1 cellular context compared by ENCODE assay signal in genomic region chr18:57141208-57142129, GRCh38.
A peak's percentile ranks its signal among the peaks of the same experiment; 100 is the strongest.
TF ChIP-seq lines count a peak whose summit lies in the region.

No MANE protein-coding gene starts in this region.

TF ChIP-seq in K562, 482 proteins besides CTCF, POLR2A, EP300 and RAD21 (continued from another document and continues in another):
- TF ChIP-seq, protein P1, sequence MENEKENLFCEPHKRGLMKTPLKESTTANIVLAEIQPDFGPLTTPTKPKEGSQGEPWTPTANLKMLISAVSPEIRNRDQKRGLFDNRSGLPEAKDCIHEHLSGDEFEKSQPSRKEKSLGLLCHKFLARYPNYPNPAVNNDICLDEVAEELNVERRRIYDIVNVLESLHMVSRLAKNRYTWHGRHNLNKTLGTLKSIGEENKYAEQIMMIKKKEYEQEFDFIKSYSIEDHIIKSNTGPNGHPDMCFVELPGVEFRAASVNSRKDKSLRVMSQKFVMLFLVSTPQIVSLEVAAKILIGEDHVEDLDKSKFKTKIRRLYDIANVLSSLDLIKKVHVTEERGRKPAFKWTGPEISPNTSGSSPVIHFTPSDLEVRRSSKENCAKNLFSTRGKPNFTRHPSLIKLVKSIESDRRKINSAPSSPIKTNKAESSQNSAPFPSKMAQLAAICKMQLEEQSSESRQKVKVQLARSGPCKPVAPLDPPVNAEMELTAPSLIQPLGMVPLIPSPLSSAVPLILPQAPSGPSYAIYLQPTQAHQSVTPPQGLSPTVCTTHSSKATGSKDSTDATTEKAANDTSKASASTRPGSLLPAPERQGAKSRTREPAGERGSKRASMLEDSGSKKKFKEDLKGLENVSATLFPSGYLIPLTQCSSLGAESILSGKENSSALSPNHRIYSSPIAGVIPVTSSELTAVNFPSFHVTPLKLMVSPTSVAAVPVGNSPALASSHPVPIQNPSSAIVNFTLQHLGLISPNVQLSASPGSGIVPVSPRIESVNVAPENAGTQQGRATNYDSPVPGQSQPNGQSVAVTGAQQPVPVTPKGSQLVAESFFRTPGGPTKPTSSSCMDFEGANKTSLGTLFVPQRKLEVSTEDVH (IDR thresholded peaks at IDR 0.05; ENCODE audit: low read depth, partially characterized antibody): peak; percentile 49
- TF ChIP-seq NFATC3 (IDR thresholded peaks at IDR 0.05) (no peak), CC2D1A (IDR thresholded peaks at IDR 0.05) (no peak), PATZ1 (CRISPR knock-in tag; IDR thresholded peaks at IDR 0.05; ENCODE audit: borderline replicate concordance) (no peak), KDM4B (IDR thresholded peaks at IDR 0.05; ENCODE audit: borderline replicate concordance in 2 of 2, low read depth in 1 of 2) (peak in 1 of 2 experiments; percentile 44; a peak in 1 of 4 replicates), ZFP30 (CRISPR knock-in tag; IDR thresholded peaks at IDR 0.05; ENCODE audit: borderline replicate concordance) (no peak), ZEB2 (IDR thresholded peaks at IDR 0.05) (peak; percentile 98), HMGN3 (IDR thresholded peaks at IDR 0.05; ENCODE audit: borderline replicate concordance, extremely low read depth, insufficient read length, low read depth, low read length) (peak; percentile 42), MEF2D (tag; conservative IDR thresholded peaks at IDR 0.05; ENCODE audit: low read depth) (no peak; the same call in 1 of the 2 replicates), ZBTB12 (CRISPR knock-in tag; IDR thresholded peaks at IDR 0.05) (no peak), SMARCE1 (IDR thresholded peaks at IDR 0.05) (peak; percentile 60; the same call in 1 of the 2 replicates), FOXO4 (CRISPR knock-in tag; IDR thresholded peaks at IDR 0.05) (no peak), YBX1 (IDR thresholded peaks at IDR 0.05) (no peak), ZBTB17 (CRISPR knock-in tag; IDR thresholded peaks at IDR 0.05) (0 out of 2 replicates have a peak, but pooled peaks have one; percentile 28), ERF (CRISPR knock-in tag; IDR thresholded peaks at IDR 0.05) (no peak), HDAC3 (IDR thresholded peaks at IDR 0.05; ENCODE audit: borderline replicate concordance, partially characterized antibody) (peak; percentile 82), ARID1B (IDR thresholded peaks at IDR 0.05) (peak; percentile 79; the same call in 1 of the 2 replicates), CCNT2 (IDR thresholded peaks at IDR 0.05; ENCODE audit: borderline replicate concordance, extremely low read depth, insufficient read length, low read depth, low read length) (no peak), ZNF398 (CRISPR knock-in tag; IDR thresholded peaks at IDR 0.05) (no peak), ZNF24 (IDR thresholded peaks at IDR 0.05) (peak; percentile 46; the same call in 1 of the 2 replicates), MTA1 (IDR thresholded peaks at IDR 0.05; ENCODE audit: borderline replicate concordance) (peak; percentile 18; the same call in 1 of the 2 replicates), SRSF3 (IDR thresholded peaks at IDR 0.05; ENCODE audit: insufficient read depth, low read length) (no peak), CREM (IDR thresholded peaks at IDR 0.05; ENCODE audit: low read depth) (peak; percentile 52), MAZ (CRISPR knock-in tag; conservative IDR thresholded peaks at IDR 0.05 in 1 of 2, IDR thresholded peaks at IDR 0.05 in 1 of 2) (peak; percentile 45 to 59; a peak in 2 of 4 replicates), NR2C2 (CRISPR knock-in tag; IDR thresholded peaks at IDR 0.05) (no peak), NR2C2 (tag; IDR thresholded peaks at IDR 0.05) (peak; percentile 84), ZNF217 (CRISPR knock-in tag; IDR thresholded peaks at IDR 0.05) (no peak), TCFL5 (CRISPR knock-in tag; conservative IDR thresholded peaks at IDR 0.05) (no peak), TAF15 (IDR thresholded peaks at IDR 0.05; ENCODE audit: low read depth, low read length) (no peak), FOXK2 (conservative IDR thresholded peaks at IDR 0.05 in 1 of 2, IDR thresholded peaks at IDR 0.05 in 1 of 2; ENCODE audit: low read depth in 2 of 2) (peak; percentile 57 to 74), RNF2 (IDR thresholded peaks at IDR 0.05) (peak; percentile 88; the same call in 1 of the 2 replicates), NFYB (IDR thresholded peaks at IDR 0.05; ENCODE audit: extremely low read depth, insufficient read length) (no peak), SNIP1 (IDR thresholded peaks at IDR 0.05; ENCODE audit: low read depth) (no peak), GATAD2A (IDR thresholded peaks at IDR 0.05) (no peak), SMARCC2 (IDR thresholded peaks at IDR 0.05; ENCODE audit: low read depth) (no peak)
- TF ChIP-seq, protein P2, sequence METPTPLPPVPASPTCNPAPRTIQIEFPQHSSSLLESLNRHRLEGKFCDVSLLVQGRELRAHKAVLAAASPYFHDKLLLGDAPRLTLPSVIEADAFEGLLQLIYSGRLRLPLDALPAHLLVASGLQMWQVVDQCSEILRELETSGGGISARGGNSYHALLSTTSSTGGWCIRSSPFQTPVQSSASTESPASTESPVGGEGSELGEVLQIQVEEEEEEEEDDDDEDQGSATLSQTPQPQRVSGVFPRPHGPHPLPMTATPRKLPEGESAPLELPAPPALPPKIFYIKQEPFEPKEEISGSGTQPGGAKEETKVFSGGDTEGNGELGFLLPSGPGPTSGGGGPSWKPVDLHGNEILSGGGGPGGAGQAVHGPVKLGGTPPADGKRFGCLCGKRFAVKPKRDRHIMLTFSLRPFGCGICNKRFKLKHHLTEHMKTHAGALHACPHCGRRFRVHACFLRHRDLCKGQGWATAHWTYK (CRISPR knock-in tag; IDR thresholded peaks at IDR 0.05): 0 out of 2 replicates have a peak, but pooled peaks have one; percentile 60
- TF ChIP-seq, protein P3, sequence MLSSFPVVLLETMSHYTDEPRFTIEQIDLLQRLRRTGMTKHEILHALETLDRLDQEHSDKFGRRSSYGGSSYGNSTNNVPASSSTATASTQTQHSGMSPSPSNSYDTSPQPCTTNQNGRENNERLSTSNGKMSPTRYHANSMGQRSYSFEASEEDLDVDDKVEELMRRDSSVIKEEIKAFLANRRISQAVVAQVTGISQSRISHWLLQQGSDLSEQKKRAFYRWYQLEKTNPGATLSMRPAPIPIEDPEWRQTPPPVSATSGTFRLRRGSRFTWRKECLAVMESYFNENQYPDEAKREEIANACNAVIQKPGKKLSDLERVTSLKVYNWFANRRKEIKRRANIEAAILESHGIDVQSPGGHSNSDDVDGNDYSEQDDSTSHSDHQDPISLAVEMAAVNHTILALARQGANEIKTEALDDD (IDR thresholded peaks at IDR 0.05): peak; percentile 86
- TF ChIP-seq, protein P4, sequence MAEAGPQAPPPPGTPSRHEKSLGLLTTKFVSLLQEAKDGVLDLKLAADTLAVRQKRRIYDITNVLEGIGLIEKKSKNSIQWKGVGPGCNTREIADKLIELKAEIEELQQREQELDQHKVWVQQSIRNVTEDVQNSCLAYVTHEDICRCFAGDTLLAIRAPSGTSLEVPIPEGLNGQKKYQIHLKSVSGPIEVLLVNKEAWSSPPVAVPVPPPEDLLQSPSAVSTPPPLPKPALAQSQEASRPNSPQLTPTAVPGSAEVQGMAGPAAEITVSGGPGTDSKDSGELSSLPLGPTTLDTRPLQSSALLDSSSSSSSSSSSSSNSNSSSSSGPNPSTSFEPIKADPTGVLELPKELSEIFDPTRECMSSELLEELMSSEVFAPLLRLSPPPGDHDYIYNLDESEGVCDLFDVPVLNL (CRISPR knock-in tag; IDR thresholded peaks at IDR 0.05; ENCODE audit: low read depth): no peak
- TF ChIP-seq, protein P5, sequence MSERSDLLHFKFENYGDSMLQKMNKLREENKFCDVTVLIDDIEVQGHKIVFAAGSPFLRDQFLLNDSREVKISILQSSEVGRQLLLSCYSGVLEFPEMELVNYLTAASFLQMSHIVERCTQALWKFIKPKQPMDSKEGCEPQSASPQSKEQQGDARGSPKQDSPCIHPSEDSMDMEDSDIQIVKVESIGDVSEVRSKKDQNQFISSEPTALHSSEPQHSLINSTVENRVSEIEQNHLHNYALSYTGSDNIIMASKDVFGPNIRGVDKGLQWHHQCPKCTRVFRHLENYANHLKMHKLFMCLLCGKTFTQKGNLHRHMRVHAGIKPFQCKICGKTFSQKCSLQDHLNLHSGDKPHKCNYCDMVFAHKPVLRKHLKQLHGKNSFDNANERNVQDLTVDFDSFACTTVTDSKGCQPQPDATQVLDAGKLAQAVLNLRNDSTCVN (CRISPR knock-in tag; IDR thresholded peaks at IDR 0.05): no peak
- TF ChIP-seq, protein P6, sequence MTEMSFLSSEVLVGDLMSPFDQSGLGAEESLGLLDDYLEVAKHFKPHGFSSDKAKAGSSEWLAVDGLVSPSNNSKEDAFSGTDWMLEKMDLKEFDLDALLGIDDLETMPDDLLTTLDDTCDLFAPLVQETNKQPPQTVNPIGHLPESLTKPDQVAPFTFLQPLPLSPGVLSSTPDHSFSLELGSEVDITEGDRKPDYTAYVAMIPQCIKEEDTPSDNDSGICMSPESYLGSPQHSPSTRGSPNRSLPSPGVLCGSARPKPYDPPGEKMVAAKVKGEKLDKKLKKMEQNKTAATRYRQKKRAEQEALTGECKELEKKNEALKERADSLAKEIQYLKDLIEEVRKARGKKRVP (CRISPR knock-in tag; IDR thresholded peaks at IDR 0.05): peak; percentile 99
- TF ChIP-seq, protein P7, sequence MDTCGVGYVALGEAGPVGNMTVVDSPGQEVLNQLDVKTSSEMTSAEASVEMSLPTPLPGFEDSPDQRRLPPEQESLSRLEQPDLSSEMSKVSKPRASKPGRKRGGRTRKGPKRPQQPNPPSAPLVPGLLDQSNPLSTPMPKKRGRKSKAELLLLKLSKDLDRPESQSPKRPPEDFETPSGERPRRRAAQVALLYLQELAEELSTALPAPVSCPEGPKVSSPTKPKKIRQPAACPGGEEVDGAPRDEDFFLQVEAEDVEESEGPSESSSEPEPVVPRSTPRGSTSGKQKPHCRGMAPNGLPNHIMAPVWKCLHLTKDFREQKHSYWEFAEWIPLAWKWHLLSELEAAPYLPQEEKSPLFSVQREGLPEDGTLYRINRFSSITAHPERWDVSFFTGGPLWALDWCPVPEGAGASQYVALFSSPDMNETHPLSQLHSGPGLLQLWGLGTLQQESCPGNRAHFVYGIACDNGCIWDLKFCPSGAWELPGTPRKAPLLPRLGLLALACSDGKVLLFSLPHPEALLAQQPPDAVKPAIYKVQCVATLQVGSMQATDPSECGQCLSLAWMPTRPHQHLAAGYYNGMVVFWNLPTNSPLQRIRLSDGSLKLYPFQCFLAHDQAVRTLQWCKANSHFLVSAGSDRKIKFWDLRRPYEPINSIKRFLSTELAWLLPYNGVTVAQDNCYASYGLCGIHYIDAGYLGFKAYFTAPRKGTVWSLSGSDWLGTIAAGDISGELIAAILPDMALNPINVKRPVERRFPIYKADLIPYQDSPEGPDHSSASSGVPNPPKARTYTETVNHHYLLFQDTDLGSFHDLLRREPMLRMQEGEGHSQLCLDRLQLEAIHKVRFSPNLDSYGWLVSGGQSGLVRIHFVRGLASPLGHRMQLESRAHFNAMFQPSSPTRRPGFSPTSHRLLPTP (IDR thresholded peaks at IDR 0.05; ENCODE audit: borderline replicate concordance, extremely low read depth, insufficient read length): no peak
